Comparison of ENCODE assay signal across 24 cellular contexts in the genomic region with DNA sequence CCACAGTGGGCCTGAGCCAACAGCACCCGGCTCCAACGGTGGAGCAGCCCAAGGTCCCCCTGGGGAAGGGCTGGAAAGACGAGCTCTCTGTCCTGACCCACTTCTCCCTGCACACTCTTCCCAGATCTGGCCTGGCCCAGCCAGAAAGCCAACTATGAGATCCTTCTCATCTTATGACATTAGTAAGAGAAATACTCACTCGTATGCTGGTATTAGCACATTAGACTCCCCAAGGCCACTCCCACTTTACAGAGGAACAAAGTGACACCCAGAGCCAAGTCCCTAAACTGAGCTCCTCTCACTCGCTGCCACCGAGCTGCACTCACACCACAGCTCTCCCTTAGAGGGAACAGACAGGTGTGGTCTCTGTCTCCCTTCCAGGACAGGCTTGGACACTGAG. TPM values are rescaled to one million over a fixed set of nuclear protein-coding genes. Genes with fewer than 3 reads are reported as not detected.
DNase-seq lines count a peak whose midpoint lies in the region; ATAC-seq and TF ChIP-seq lines count a peak whose summit lies in the region.
"Had no signal": no experiment of that assay in that cellular context is flagged by ENCODE, and none has a peak within 500 bp of the region (broad histone marks: within the 10 kb centered on the region; RNA-seq: fewer than 3 reads in every experiment).

No MANE protein-coding gene starts in this region.

- TF ChIP-seq CTCF in MCF 10A (IDR thresholded peaks at IDR 0.05; ENCODE audit: unreplicated experiment) (no peak), mammary epithelial cell (conservative IDR thresholded peaks at IDR 0.05 in 1 of 2, IDR thresholded peaks at IDR 0.05 in 1 of 2; ENCODE audit: extremely low read depth in 1 of 2, insufficient read depth in 1 of 2, low read depth in 1 of 2, low read length in 2 of 2) (no peak), gastroesophageal sphincter (IDR thresholded peaks at IDR 0.05) (no peak), suprapubic skin (IDR thresholded peaks at IDR 0.05) (no peak)

- no peaks in the 10 kb centered on the region for H3K9me3 Mint-ChIP-seq in MCF 10A (ENCODE audit: unreplicated experiment)
- H3K9me3 Mint-ChIP-seq: CD8-positive, alpha-beta memory T cell; nephron; stimulated activated naive CD8-positive, alpha-beta T cell treated with anti-CD3 and anti-CD28 coated beads, Interleukin-15, amount 100 ng/mL, for 72 hours had no signal

- H3K36me3 ChIP-seq in mammary epithelial cell (ENCODE audit: insufficient read depth, low read length) (no peaks in the 10 kb centered on the region), gastroesophageal sphincter (no peaks in the 10 kb centered on the region), muscle layer of duodenum (ENCODE audit: control insufficient read depth in 1 of 2, insufficient read depth in 2 of 2, low read length in 2 of 2) (no peaks in the 10 kb centered on the region), suprapubic skin (no peaks in the 10 kb centered on the region)
- H3K36me3 ChIP-seq: cardiac muscle cell, transverse colon had no signal

- TF ChIP-seq EP300 in gastroesophageal sphincter (IDR thresholded peaks at IDR 0.05) (no peak), suprapubic skin (IDR thresholded peaks at IDR 0.05) (no peak)

- H4K20me1 ChIP-seq in mammary epithelial cell (ENCODE audit: insufficient read depth, low read length): no peaks in the 10 kb centered on the region

- CTCF ChIA-PET in MCF 10A (lab: Yijun Ruan, JAX) (interaction anchor here (1.2 kb wide), 1 partner anchor 32 kb away, joined by 3 read pairs; no protein-coding TSS in a partner anchor), mammary epithelial cell (lab: Charles Lee; ENCODE audit: low non-redundant PET) (no interaction called here), HEK293T (lab: Yijun Ruan, JAX) (no interaction called here)

- no peak overlapping the region for H3K9ac ChIP-seq in mammary epithelial cell (ENCODE audit: insufficient read depth, low read length)
- H3K9ac ChIP-seq: KMS-11 had no signal

- POLR2A ChIA-PET in MCF 10A (lab: Yijun Ruan, JAX): interaction anchor here (0.6 to 20.5 kb wide), 4 partner anchors 10 to 64 kb away, joined by 3 to 903 read pairs (median 6); no protein-coding TSS in a partner anchor
- POLR2A ChIA-PET in HEK293T (lab: Yijun Ruan, JAX): no interaction called here

- H3K27ac Mint-ChIP-seq in MCF 10A (ENCODE audit: low read depth, unreplicated experiment): peak overlapping the region; percentile 83
- H3K27ac Mint-ChIP-seq: activated CD8-positive, alpha-beta T cell treated with anti-CD3 and anti-CD28 coated beads, Interleukin-2, amount 10 ng/mL, durations not matched to agents 7 days and 5 days; CD8-positive, alpha-beta memory T cell; nephron; stimulated activated naive CD8-positive, alpha-beta T cell treated with anti-CD3 and anti-CD28 coated beads, Interleukin-15, amount 100 ng/mL, for 72 hours had no signal

- ATAC-seq in gastroesophageal sphincter (peak; percentile 52), HG03196 (IDR thresholded peaks at IDR 0.05; ENCODE audit: unreplicated experiment) (no peak)
- ATAC-seq: activated CD8-positive, alpha-beta T cell treated with anti-CD3 and anti-CD28 coated beads, Interleukin-2, amount 10 ng/mL, durations not matched to agents 7 days and 5 days; stimulated activated naive CD8-positive, alpha-beta T cell treated with anti-CD3 and anti-CD28 coated beads, Interleukin-15, amount 100 ng/mL, for 72 hours had no signal

- H3K79me2 ChIP-seq in mammary epithelial cell (ENCODE audit: insufficient read depth, low read length): peaks cover 72% of the 10 kb centered on the region

- H3K9me3 ChIP-seq in mammary epithelial cell (replicated peaks; ENCODE audit: insufficient read depth, low read length): no peaks in the 10 kb centered on the region
- no peaks in the 10 kb centered on the region for H3K9me3 ChIP-seq in gastroesophageal sphincter
- H3K9me3 ChIP-seq in muscle layer of duodenum (ENCODE audit: control insufficient read depth in 1 of 2, low read length in 2 of 2): no peaks in the 10 kb centered on the region
- no peaks in the 10 kb centered on the region for H3K9me3 ChIP-seq in suprapubic skin
- H3K9me3 ChIP-seq: transverse colon had no signal

- peaks cover 26% of the 10 kb centered on the region for H3K4me1 ChIP-seq in mammary epithelial cell (ENCODE audit: insufficient read depth, low read length)
- peaks cover 6 to 73% (median 34%) of the 10 kb centered on the region in 3 donors for H3K4me1 ChIP-seq in gastroesophageal sphincter
- peaks cover 23 to 34% of the 10 kb centered on the region in 2 donors for H3K4me1 ChIP-seq in muscle layer of duodenum (ENCODE audit: control insufficient read depth in 1 of 2, insufficient read depth in 2 of 2, low read length in 2 of 2)
- peaks cover 61% of the 10 kb centered on the region for H3K4me1 ChIP-seq in suprapubic skin

- H2AFZ ChIP-seq in mammary epithelial cell (ENCODE audit: low read depth, low read length): no peak overlapping the region

- H3K36me3 Mint-ChIP-seq in MCF 10A (ENCODE audit: insufficient read depth, unreplicated experiment): peaks cover 38% of the 10 kb centered on the region
- H3K36me3 Mint-ChIP-seq: CD8-positive, alpha-beta memory T cell had no signal

- H3K4me1 Mint-ChIP-seq in MCF 10A (ENCODE audit: insufficient read depth, unreplicated experiment): peaks cover 49% of the 10 kb centered on the region
- H3K4me1 Mint-ChIP-seq: stimulated activated naive CD8-positive, alpha-beta T cell treated with anti-CD3 and anti-CD28 coated beads, Interleukin-15, amount 100 ng/mL, for 72 hours had no signal

- no peaks in the 10 kb centered on the region for H3K27me3 Mint-ChIP-seq in MCF 10A (ENCODE audit: insufficient read depth, unreplicated experiment)

- H3K4me3 Mint-ChIP-seq in MCF 10A (ENCODE audit: unreplicated experiment): peak overlapping the region; percentile 28
- H3K4me3 Mint-ChIP-seq: activated CD8-positive, alpha-beta T cell treated with anti-CD3 and anti-CD28 coated beads, Interleukin-2, amount 10 ng/mL, durations not matched to agents 7 days and 5 days; CD8-positive, alpha-beta memory T cell; nephron; stimulated activated naive CD8-positive, alpha-beta T cell treated with anti-CD3 and anti-CD28 coated beads, Interleukin-15, amount 100 ng/mL, for 72 hours had no signal

- in situ Hi-C loops in mammary epithelial cell (cut with MboI; ENCODE audit: low sequenced_read_pairs in 2 of 2): no loop called here

- intact Hi-C loops in MCF 10A (cut with micrococcal nuclease) (no loop called here), mammary epithelial cell (cut with micrococcal nuclease) (no loop called here)

- TF ChIP-seq POLR2A in gastroesophageal sphincter (IDR thresholded peaks at IDR 0.05) (no peak), suprapubic skin (IDR thresholded peaks at IDR 0.05) (no peak)

- H3K4me3 ChIP-seq in mammary epithelial cell (replicated peaks in 1 of 3; ENCODE audit: insufficient read depth in 1 of 3, low read depth in 2 of 3, low read length in 3 of 3) (no peak overlapping the region), gastroesophageal sphincter (no peak overlapping the region), muscle layer of duodenum (ENCODE audit: low read depth in 1 of 2, low read length in 2 of 2) (no peak overlapping the region), suprapubic skin (no peak overlapping the region)
- H3K4me3 ChIP-seq: cardiac muscle cell, transverse colon had no signal

- H3K27ac ChIP-seq in mammary epithelial cell (ENCODE audit: insufficient read depth, low read depth, low read length) (no peak overlapping the region), gastroesophageal sphincter (no peak overlapping the region), muscle layer of duodenum (ENCODE audit: low read length) (peak overlapping the region; percentile 5), suprapubic skin (peak overlapping the region; percentile 65)
- H3K27ac ChIP-seq: 22Rv1, cardiac muscle cell, KMS-11 had no signal

- H3K27me3 ChIP-seq in mammary epithelial cell (ENCODE audit: insufficient read depth, low read length) (no peaks in the 10 kb centered on the region), gastroesophageal sphincter (no peaks in the 10 kb centered on the region), muscle layer of duodenum (ENCODE audit: low read depth, low read length) (no peaks in the 10 kb centered on the region), suprapubic skin (no peaks in the 10 kb centered on the region)
- H3K27me3 ChIP-seq: cardiac muscle cell, transverse colon had no signal

- DNase-seq in MCF 10A (ENCODE audit: unreplicated experiment) (no peak), mammary epithelial cell (no peak), suprapubic skin (ENCODE audit: low spot score in 2 of 2) (no peak), HEK293T (ENCODE audit: extremely low spot score) (no peak)
- no peak for DNase-seq in stimulated activated CD4-positive, alpha-beta T cell treated with anti-CD3 and anti-CD28 coated beads, Interleukin-2, amount 100 ng/mL, for 24 hours
- DNase-seq: activated CD8-positive, alpha-beta T cell treated with anti-CD3 and anti-CD28 coated beads, Interleukin-2, amount 10 ng/mL, durations not matched to agents 7 days and 5 days; activated gamma-delta T cell treated with Interleukin-2 at 50 U/mL for 16 hours; activated T-cell treated with anti-CD3 and anti-CD28 coated beads, Interleukin-2, amount 50 U/mL, for 1 hour; CD8-positive, alpha-beta memory T cell; DMS79; NCI-H1694 treated with DMSO at 0.1 percent for 48 hours; NCI-H2227 treated with DMSO at 0.1 percent for 48 hours; NCI-H748 treated with DMSO at 0.1 percent for 48 hours; stimulated activated CD4-positive, alpha-beta T cell treated with anti-CD3 and anti-CD28 coated beads, Interleukin-4, amount 100 ng/mL, for 4 hours; stimulated activated naive CD8-positive, alpha-beta T cell treated with anti-CD3 and anti-CD28 coated beads, Interleukin-15, amount 100 ng/mL, for 72 hours; SW 1271; transverse colon had no signal

- no peak overlapping the region for H3K4me2 ChIP-seq in mammary epithelial cell (ENCODE audit: insufficient read depth, low read depth, low read length)
- H3K4me2 ChIP-seq: KMS-11 had no signal

- WGBS in mammary epithelial cell (ENCODE audit: low coverage, missing lambda C conversion rate): 44% methylated on average over 6 of the region's 6 CpGs
- no CpG with 5 or more reads among the region's 6 CpGs for WGBS in gastroesophageal sphincter (ENCODE audit: low coverage in 1 of 2), 2 donors
- WGBS in suprapubic skin: 31% methylated on average over 2 of the region's 6 CpGs

- BruUV-seq in MCF 10A (replicated peaks; lab: Mats Ljungman, UMichigan): no TSS peak
- BruUV-seq in mammary epithelial cell (replicated peaks; lab: Mats Ljungman, UMichigan): no TSS peak

- dilution Hi-C loops in mammary epithelial cell (cut with HindIII; ENCODE audit: low sequenced_read_pairs): loop anchor here (10.0 kb wide), 1 partner anchor 83 kb away; no protein-coding TSS in a partner anchor

TF ChIP-seq in HEK293T, 16 proteins besides CTCF, POLR2A, EP300 and RAD21 (continues in another document):
- no peak for TF ChIP-seq ELF4 (IDR thresholded peaks at IDR 0.05)
- TF ChIP-seq SP1 (IDR thresholded peaks at IDR 0.05): no peak
- no peak for TF ChIP-seq TARDBP (IDR thresholded peaks at IDR 0.05)
- TF ChIP-seq BHLHE40 (IDR thresholded peaks at IDR 0.05; ENCODE audit: borderline replicate concordance): no peak
- TF ChIP-seq ZNF384 (IDR thresholded peaks at IDR 0.05): no peak

RNA-seq across cellular contexts. Expression of a gene that starts 24.8 kb away (rescaled TPM):
- total RNA-seq in MCF 10A (2022): 126 and 127 TPM in 2 replicates
- 10 to 100 TPM; 40.8 to 76.5 TPM for total RNA-seq in mammary epithelial cell
- polyA plus RNA-seq in mammary epithelial cell: 31.5 TPM
- polyA minus RNA-seq in mammary epithelial cell: 142 TPM
- 100 to 1,000 TPM in 1 of 4 donors, 10 to 100 TPM in 3; 52.0 to 127 (median 56.3) TPM for total RNA-seq in gastroesophageal sphincter
- 100 to 1,000 TPM; 117 to 196 (median 147) TPM for total RNA-seq in suprapubic skin

Comparison
In these comparisons a context has a peak if more than half of its experiments do, and no peak if none do; other contexts are left out.
1. H3K27ac ChIP-seq: peak in muscle layer of duodenum (single experiment) and suprapubic skin (single experiment); none in mammary epithelial cell (single experiment) and gastroesophageal sphincter (0 of 4).